ENCODE assay signal across 27 cellular contexts in genomic region chr3:160633361-160634083, GRCh38. TPM values are rescaled to one million over a fixed set of nuclear protein-coding genes. Genes with fewer than 3 reads are reported as not detected.
"Had no signal": no experiment of that assay in that cellular context is flagged by ENCODE, and none has a peak within 500 bp of the region (broad histone marks: within the 10 kb centered on the region; RNA-seq: fewer than 3 reads in every experiment).

No MANE protein-coding gene starts in this region.

- H3K36me3 Mint-ChIP-seq: activated naive CD4-positive, alpha-beta T cell treated with anti-CD3 and anti-CD28 coated beads, Interleukin-2, amount 10 ng/mL, durations not matched to agents 7 days and 5 days; activated naive CD8-positive, alpha-beta T cell; brain had no signal

- ATAC-seq: activated CD8-positive, alpha-beta T cell treated with anti-CD3 and anti-CD28 coated beads, Interleukin-2, amount 10 ng/mL, durations not matched to agents 7 days and 5 days; activated naive CD8-positive, alpha-beta T cell treated with anti-CD3 and anti-CD28 coated beads, Interleukin-2, amount 50 U/mL, for 24 hours had no signal

- DNase-seq: activated CD4-positive, alpha-beta T cell treated with anti-CD3 and anti-CD28 coated beads for 1 hour; activated CD4-positive, alpha-beta T cell treated with anti-CD3 and anti-CD28 coated beads, Interleukin-2, amount 10 ng/mL, durations not matched to agents 24 days and 14 days; activated CD4-positive, alpha-beta T cell treated with anti-CD3 and anti-CD28 coated beads, Interleukin-2, amount 50 U/mL, for 4 hours; activated CD4-positive, CD25-positive, alpha-beta regulatory T cell; activated CD8-positive, alpha-beta T cell treated with anti-CD3 and anti-CD28 coated beads, Interleukin-2, amount 10 ng/mL, durations not matched to agents 7 days and 5 days; activated effector memory CD4-positive, alpha-beta T cell treated with Interleukin-2 at 50 U/mL for 16 hours; activated naive CD4-positive, alpha-beta T cell treated with anti-CD3 and anti-CD28 coated beads, Interleukin-2, amount 10 ng/mL, durations not matched to agents 7 days and 5 days; activated naive CD8-positive, alpha-beta T cell treated with anti-CD3 and anti-CD28 coated beads, Interleukin-2, amount 50 U/mL, for 24 hours; activated T-cell treated with anti-CD3 and anti-CD28 coated beads, Interleukin-2, amount 50 U/mL, for 48 hours; anterior cingulate cortex; central memory CD4-positive, alpha-beta T cell; NCI-H1105; NCI-H1417 treated with DMSO at 0.1 percent for 48 hours; NCI-H1694; NCI-H2029; NCI-H345; NCI-H524 treated with DMSO at 0.1 percent for 48 hours; Right ventricle myocardium superior; T1000; WERI-Rb-1 had no signal

- H3K9me3 Mint-ChIP-seq: activated CD4-positive, alpha-beta T cell treated with anti-CD3 and anti-CD28 coated beads, Interleukin-2, amount 10 ng/mL, durations not matched to agents 24 days and 14 days; activated naive CD4-positive, alpha-beta T cell treated with anti-CD3 and anti-CD28 coated beads, Interleukin-2, amount 10 ng/mL, durations not matched to agents 7 days and 5 days; activated naive CD8-positive, alpha-beta T cell treated with anti-CD3 and anti-CD28 coated beads, Interleukin-2, amount 50 U/mL, for 24 hours; brain had no signal

- H3K27ac Mint-ChIP-seq: activated CD4-positive, alpha-beta T cell treated with anti-CD3 and anti-CD28 coated beads, Interleukin-2, amount 10 ng/mL, durations not matched to agents 24 days and 14 days; activated CD8-positive, alpha-beta T cell treated with anti-CD3 and anti-CD28 coated beads, Interleukin-2, amount 10 ng/mL, durations not matched to agents 7 days and 5 days; activated naive CD4-positive, alpha-beta T cell treated with anti-CD3 and anti-CD28 coated beads, Interleukin-2, amount 10 ng/mL, durations not matched to agents 7 days and 5 days; activated naive CD8-positive, alpha-beta T cell; activated naive CD8-positive, alpha-beta T cell treated with anti-CD3 and anti-CD28 coated beads, Interleukin-2, amount 50 U/mL, for 24 hours; brain had no signal

- H3K36me3 ChIP-seq: WERI-Rb-1 had no signal

- H3K4me3 Mint-ChIP-seq: activated CD4-positive, alpha-beta T cell treated with anti-CD3 and anti-CD28 coated beads, Interleukin-2, amount 10 ng/mL, durations not matched to agents 24 days and 14 days; activated CD8-positive, alpha-beta T cell treated with anti-CD3 and anti-CD28 coated beads, Interleukin-2, amount 10 ng/mL, durations not matched to agents 7 days and 5 days; activated naive CD4-positive, alpha-beta T cell treated with anti-CD3 and anti-CD28 coated beads, Interleukin-2, amount 10 ng/mL, durations not matched to agents 7 days and 5 days; activated naive CD8-positive, alpha-beta T cell; activated naive CD8-positive, alpha-beta T cell treated with anti-CD3 and anti-CD28 coated beads, Interleukin-2, amount 50 U/mL, for 24 hours; brain had no signal

- H3K4me1 Mint-ChIP-seq: activated CD4-positive, alpha-beta T cell treated with anti-CD3 and anti-CD28 coated beads, Interleukin-2, amount 10 ng/mL, durations not matched to agents 24 days and 14 days; activated naive CD4-positive, alpha-beta T cell treated with anti-CD3 and anti-CD28 coated beads, Interleukin-2, amount 10 ng/mL, durations not matched to agents 7 days and 5 days; activated naive CD8-positive, alpha-beta T cell treated with anti-CD3 and anti-CD28 coated beads, Interleukin-2, amount 50 U/mL, for 24 hours; brain had no signal

- H3K27ac ChIP-seq: WERI-Rb-1 had no signal

RNA-seq across cellular contexts. Expression of gene ARL14, which starts 43.4 kb away (rescaled TPM):
- total RNA-seq: activated CD4-positive, alpha-beta T cell treated with anti-CD3 and anti-CD28 coated beads, Interleukin-2, amount 10 ng/mL, durations not matched to agents 24 days and 14 days; activated CD8-positive, alpha-beta T cell treated with anti-CD3 and anti-CD28 coated beads, Interleukin-2, amount 10 ng/mL, durations not matched to agents 7 days and 5 days; chondrocyte; NCI-H460; OCI-LY7; Right ventricle myocardium superior; T-helper 1 cell treated with Interleukin-12 subunit alpha and Interleukin-12 subunit beta and Interleukin-4 antibody, amounts not matched to agents 30 ng/mL and 1 ng/mL, for 36 hours; T-helper 2 cell treated with Interferon-gamma antibody and Interleukin-4, amounts not matched to agents 100 ng/mL and 5 ng/mL, for 36 hours had no signal
